Comparison of ENCODE assay signal across 1 cellular context in the genomic region with DNA sequence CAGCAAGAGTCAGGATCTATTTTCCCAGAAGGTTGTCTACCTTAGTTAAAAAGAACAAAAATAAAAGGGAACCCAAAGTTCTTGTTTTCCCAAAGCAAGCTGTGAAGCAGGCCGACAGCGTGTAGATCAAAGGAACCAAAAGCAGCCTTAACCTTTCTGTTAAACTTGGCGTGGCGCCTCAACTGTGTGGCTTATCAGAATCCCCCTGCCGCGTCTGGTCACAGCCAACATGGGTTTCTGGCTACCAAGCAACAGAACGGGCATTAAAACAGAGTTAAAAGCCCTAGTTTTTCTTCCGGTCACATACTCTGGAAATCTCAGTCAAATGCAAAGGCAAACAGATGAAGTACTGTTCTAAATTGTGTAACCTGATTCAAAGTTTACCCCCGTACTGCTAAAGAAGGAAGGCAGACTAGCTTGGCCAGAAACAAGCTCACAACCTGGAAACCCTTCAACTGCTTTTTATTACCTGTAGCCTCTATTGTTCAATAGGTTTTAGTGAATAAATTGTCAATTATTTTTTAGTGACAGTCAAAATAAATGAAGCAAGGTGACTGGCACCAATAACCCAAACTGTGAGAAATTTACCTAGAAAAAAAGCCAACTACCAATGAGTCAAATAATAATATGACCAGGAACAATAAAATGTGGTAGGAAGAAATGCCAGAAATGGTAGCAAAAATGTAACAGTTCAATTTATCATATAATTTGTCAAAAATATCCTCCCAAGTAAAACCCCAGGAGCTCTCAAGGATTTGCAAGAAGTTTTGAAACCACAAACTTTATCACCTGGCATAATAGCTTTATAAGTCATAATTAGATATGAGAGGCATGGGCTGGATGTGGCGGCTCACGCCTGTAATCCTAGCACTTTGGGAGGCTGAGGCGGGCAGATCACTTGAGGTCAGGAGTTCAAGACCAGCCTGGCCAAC.
A peak's percentile ranks its signal among the peaks of the same experiment; 100 is the strongest.
TF ChIP-seq lines count a peak whose summit lies in the region.

No MANE protein-coding gene starts in this region.

TF ChIP-seq in K562, 482 proteins besides CTCF, POLR2A, EP300 and RAD21 (continues in another document):
- TF ChIP-seq TAL1 (IDR thresholded peaks at IDR 0.05) (peak; percentile 50; the same call in 1 of the 2 replicates), FOXM1 (IDR thresholded peaks at IDR 0.05; ENCODE audit: low read depth) (peak; percentile 38; the same call in 1 of the 2 replicates), FOXM1 (CRISPR knock-in tag; IDR thresholded peaks at IDR 0.05; ENCODE audit: low read depth) (no peak), CBX3 (IDR thresholded peaks at IDR 0.05; ENCODE audit: borderline replicate concordance in 1 of 2, low read length in 2 of 2) (peak in 1 of 2 experiments; percentile 73; a peak in 2 of 3 replicates), HDAC1 (IDR thresholded peaks at IDR 0.05) (peak in 1 of 2 experiments; percentile 42; a peak in 1 of 4 replicates), POLR2AphosphoS5 (IDR thresholded peaks at IDR 0.05; ENCODE audit: control insufficient read depth, insufficient read depth, low read depth, low read length) (peak; percentile 53; the same call in 1 of the 2 replicates), CREM (IDR thresholded peaks at IDR 0.05; ENCODE audit: low read depth) (peak; percentile 45; the same call in 1 of the 2 replicates), KDM1A (IDR thresholded peaks at IDR 0.05) (peak; percentile 67 to 70; a peak in 3 of 4 replicates), ZFP36 (IDR thresholded peaks at IDR 0.05; ENCODE audit: low read depth, low read length, partially characterized antibody) (peak; percentile 94), ARID3A (IDR thresholded peaks at IDR 0.05; ENCODE audit: borderline replicate concordance, low read depth, low read length) (peak; percentile 57; the same call in 1 of the 2 replicates), ELF1 (tag; IDR thresholded peaks at IDR 0.05) (no peak), ARID1B (IDR thresholded peaks at IDR 0.05) (peak; percentile 61), SMARCA5 (IDR thresholded peaks at IDR 0.05) (peak; percentile 84), TCF3 (CRISPR knock-in tag; IDR thresholded peaks at IDR 0.05) (peak; percentile 52; the same call in 1 of the 2 replicates), MXI1 (IDR thresholded peaks at IDR 0.05; ENCODE audit: low read depth, low read length) (peak; percentile 42; the same call in 1 of the 2 replicates), TCF7L2 (IDR thresholded peaks at IDR 0.05; ENCODE audit: low read depth, low read length) (no peak), LEF1 (IDR thresholded peaks at IDR 0.05) (peak; percentile 81; the same call in 1 of the 2 replicates), MNT (conservative IDR thresholded peaks at IDR 0.05) (0 out of 4 replicates have a peak, but pooled peaks of 1 of the 2 experiments have one; percentile 28), ZNF75A (CRISPR knock-in tag; IDR thresholded peaks at IDR 0.05) (no peak), CBFA2T3 (IDR thresholded peaks at IDR 0.05) (peak; percentile 79), NCOR1 (IDR thresholded peaks at IDR 0.05) (peak; percentile 46; the same call in 1 of the 2 replicates), KAT7 (CRISPR knock-in tag; IDR thresholded peaks at IDR 0.05; ENCODE audit: borderline replicate concordance) (no peak), TEAD4 (IDR thresholded peaks at IDR 0.05; ENCODE audit: low read length) (peak; percentile 57; the same call in 1 of the 2 replicates), TEAD4 (CRISPR knock-in tag; IDR thresholded peaks at IDR 0.05; ENCODE audit: borderline replicate concordance) (no peak), MIER1 (IDR thresholded peaks at IDR 0.05; ENCODE audit: low read depth) (no peak), NBN (IDR thresholded peaks at IDR 0.05; ENCODE audit: low read depth) (0 out of 2 replicates have a peak, but pooled peaks have one; percentile 52), MYC (IDR thresholded peaks at IDR 0.05; ENCODE audit: low read depth, low read length) (peak; percentile 48; the same call in 1 of the 2 replicates), MYC (CRISPR knock-in tag; IDR thresholded peaks at IDR 0.05; ENCODE audit: borderline replicate concordance, low read depth) (no peak), NCOA2 (IDR thresholded peaks at IDR 0.05; ENCODE audit: partially characterized antibody in 2 of 2) (peak in 1 of 2 experiments; percentile 31), MYNN (IDR thresholded peaks at IDR 0.05) (peak; percentile 98), MYNN (CRISPR knock-in tag; IDR thresholded peaks at IDR 0.05) (no peak), YY1 (IDR thresholded peaks at IDR 0.05; ENCODE audit: borderline replicate concordance in 1 of 3, control insufficient read depth in 1 of 3, extremely low read depth in 1 of 3, insufficient read depth in 3 of 3, insufficient read length in 1 of 3, insufficient replicate concordance in 2 of 3, low read depth in 1 of 3, low read length in 2 of 3) (peak in 1 of 3 experiments; percentile 16), ZNF140 (CRISPR knock-in tag; IDR thresholded peaks at IDR 0.05) (no peak), FOXJ2 (tag; IDR thresholded peaks at IDR 0.05) (no peak), PTBP1 (IDR thresholded peaks at IDR 0.05; ENCODE audit: low read depth, low read length) (0 out of 2 replicates have a peak, but pooled peaks have one; percentile 79), DPF2 (IDR thresholded peaks at IDR 0.05) (peak; percentile 54), IRF2 (CRISPR knock-in tag; IDR thresholded peaks at IDR 0.05) (no peak), ZNF592 (IDR thresholded peaks at IDR 0.05) (peak; percentile 18; the same call in 1 of the 2 replicates), RCOR1 (IDR thresholded peaks at IDR 0.05; ENCODE audit: borderline replicate concordance in 1 of 2, low read depth in 2 of 2, low read length in 2 of 2) (peak in 1 of 2 experiments; percentile 59; a peak in 3 of 4 replicates), ESRRA (IDR thresholded peaks at IDR 0.05; ENCODE audit: borderline replicate concordance, low read depth) (no peak), ARHGAP35 (IDR thresholded peaks at IDR 0.05; ENCODE audit: partially characterized antibody) (no peak), HDAC2 (IDR thresholded peaks at IDR 0.05) (peak; percentile 77; the same call in 1 of the 2 replicates)
- TF ChIP-seq, protein P1, sequence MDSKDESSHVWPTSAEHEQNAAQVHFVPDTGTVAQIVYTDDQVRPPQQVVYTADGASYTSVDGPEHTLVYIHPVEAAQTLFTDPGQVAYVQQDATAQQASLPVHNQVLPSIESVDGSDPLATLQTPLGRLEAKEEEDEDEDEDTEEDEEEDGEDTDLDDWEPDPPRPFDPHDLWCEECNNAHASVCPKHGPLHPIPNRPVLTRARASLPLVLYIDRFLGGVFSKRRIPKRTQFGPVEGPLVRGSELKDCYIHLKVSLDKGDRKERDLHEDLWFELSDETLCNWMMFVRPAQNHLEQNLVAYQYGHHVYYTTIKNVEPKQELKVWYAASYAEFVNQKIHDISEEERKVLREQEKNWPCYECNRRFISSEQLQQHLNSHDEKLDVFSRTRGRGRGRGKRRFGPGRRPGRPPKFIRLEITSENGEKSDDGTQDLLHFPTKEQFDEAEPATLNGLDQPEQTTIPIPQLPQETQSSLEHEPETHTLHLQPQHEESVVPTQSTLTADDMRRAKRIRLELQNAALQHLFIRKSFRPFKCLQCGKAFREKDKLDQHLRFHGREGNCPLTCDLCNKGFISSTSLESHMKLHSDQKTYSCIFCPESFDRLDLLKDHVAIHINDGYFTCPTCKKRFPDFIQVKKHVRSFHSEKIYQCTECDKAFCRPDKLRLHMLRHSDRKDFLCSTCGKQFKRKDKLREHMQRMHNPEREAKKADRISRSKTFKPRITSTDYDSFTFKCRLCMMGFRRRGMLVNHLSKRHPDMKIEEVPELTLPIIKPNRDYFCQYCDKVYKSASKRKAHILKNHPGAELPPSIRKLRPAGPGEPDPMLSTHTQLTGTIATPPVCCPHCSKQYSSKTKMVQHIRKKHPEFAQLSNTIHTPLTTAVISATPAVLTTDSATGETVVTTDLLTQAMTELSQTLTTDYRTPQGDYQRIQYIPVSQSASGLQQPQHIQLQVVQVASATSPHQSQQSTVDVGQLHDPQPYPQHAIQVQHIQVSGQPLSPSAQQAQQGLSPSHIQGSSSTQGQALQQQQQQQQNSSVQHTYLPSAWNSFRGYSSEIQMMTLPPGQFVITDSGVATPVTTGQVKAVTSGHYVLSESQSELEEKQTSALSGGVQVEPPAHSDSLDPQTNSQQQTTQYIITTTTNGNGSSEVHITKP (IDR thresholded peaks at IDR 0.05; ENCODE audit: partially characterized antibody) = no peak
- TF ChIP-seq, protein P2, sequence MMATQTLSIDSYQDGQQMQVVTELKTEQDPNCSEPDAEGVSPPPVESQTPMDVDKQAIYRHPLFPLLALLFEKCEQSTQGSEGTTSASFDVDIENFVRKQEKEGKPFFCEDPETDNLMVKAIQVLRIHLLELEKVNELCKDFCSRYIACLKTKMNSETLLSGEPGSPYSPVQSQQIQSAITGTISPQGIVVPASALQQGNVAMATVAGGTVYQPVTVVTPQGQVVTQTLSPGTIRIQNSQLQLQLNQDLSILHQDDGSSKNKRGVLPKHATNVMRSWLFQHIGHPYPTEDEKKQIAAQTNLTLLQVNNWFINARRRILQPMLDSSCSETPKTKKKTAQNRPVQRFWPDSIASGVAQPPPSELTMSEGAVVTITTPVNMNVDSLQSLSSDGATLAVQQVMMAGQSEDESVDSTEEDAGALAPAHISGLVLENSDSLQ (IDR thresholded peaks at IDR 0.05) = 0 out of 2 replicates have a peak, but pooled peaks have one; percentile 21
- TF ChIP-seq, protein P3, sequence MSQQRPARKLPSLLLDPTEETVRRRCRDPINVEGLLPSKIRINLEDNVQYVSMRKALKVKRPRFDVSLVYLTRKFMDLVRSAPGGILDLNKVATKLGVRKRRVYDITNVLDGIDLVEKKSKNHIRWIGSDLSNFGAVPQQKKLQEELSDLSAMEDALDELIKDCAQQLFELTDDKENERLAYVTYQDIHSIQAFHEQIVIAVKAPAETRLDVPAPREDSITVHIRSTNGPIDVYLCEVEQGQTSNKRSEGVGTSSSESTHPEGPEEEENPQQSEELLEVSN (IDR thresholded peaks at IDR 0.05; ENCODE audit: borderline replicate concordance in 1 of 2, extremely low read depth in 1 of 2, insufficient read depth in 1 of 2, insufficient read length in 1 of 2, low read depth in 1 of 2, low read length in 1 of 2, poor library complexity in 1 of 2, severe bottlenecking in 1 of 2) = peak in 1 of 2 experiments; percentile 21
- TF ChIP-seq, protein P4, sequence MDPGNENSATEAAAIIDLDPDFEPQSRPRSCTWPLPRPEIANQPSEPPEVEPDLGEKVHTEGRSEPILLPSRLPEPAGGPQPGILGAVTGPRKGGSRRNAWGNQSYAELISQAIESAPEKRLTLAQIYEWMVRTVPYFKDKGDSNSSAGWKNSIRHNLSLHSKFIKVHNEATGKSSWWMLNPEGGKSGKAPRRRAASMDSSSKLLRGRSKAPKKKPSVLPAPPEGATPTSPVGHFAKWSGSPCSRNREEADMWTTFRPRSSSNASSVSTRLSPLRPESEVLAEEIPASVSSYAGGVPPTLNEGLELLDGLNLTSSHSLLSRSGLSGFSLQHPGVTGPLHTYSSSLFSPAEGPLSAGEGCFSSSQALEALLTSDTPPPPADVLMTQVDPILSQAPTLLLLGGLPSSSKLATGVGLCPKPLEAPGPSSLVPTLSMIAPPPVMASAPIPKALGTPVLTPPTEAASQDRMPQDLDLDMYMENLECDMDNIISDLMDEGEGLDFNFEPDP (CRISPR knock-in tag; IDR thresholded peaks at IDR 0.05) = no peak
